ENCODE assay signal across 1 cellular context in the genomic region with DNA sequence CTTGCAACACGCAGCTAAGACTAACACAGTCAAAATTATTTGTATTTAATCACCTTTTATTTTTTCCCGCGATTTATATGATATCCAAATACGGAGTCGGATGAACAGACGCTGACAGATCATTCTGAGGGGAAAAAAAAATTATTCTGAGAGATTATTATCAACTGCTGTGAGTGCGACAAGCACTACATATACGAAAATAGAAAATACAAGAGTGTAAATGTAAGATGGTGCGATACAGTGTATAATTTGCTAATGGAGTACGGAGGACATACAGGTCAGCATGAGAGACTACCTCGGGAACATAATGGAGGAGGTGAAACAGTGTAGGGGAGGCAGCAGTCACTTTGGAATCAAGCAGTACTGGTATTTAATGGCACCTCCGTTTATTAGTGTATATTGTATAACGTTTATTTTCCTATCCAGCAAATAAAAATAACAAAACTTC.
TF ChIP-seq lines count a peak whose summit lies in the region.

No MANE protein-coding gene starts in this region.

TF ChIP-seq in HCT116, 20 proteins besides CTCF, POLR2A, EP300 and RAD21 (continued from another document):
- TF ChIP-seq YY1 (IDR thresholded peaks at IDR 0.05; ENCODE audit: extremely low read depth, insufficient replicate concordance, low read depth, low read length) (no peak), CEBPB (IDR thresholded peaks at IDR 0.05; ENCODE audit: low read depth) (no peak), EZH2phosphoT487 (IDR thresholded peaks at IDR 0.05; ENCODE audit: borderline replicate concordance) (no peak), SRF (IDR thresholded peaks at IDR 0.05; ENCODE audit: low read depth) (no peak), EGR1 (IDR thresholded peaks at IDR 0.05; ENCODE audit: low read depth) (no peak)
